Comparison of ENCODE assay signal across 1 cellular context in the genomic region with DNA sequence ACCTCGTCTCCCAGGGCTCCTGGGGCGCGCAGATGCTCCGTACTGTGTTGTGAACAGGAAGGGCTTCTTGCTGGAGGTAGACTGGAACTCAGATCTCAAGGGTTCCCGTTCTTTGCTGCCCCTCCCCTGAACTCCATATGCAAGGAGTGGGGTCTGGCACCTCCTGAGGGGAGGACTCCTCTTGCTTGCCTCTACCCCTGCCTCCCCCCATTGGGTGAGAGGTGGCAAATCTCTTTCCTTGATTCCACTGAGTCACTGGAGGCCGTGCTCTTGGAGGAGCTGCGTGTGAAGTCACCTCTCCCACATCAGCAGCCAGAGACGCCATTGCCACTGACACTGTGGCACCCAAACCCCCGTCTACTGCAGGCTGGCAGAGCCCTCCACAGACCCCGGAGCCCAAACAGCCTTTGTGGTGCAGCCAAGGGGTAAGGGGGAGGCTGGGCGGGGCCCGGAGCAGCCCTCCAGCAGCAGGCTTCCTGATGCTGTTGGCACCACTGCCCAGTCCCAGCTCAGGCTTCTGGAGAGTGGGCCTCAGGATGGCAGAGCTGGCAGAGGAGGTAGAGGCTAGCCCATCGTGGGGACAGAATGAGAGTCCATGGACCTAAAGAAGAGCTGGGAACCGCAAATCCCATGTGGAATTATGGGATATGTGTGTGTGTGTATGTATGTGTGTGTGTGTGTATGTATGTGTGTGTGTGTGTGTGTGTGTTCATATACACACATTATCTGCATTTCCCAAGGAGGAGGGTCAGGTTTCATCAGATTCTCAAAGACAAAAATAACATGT.
TF ChIP-seq lines count a peak whose summit lies in the region.

No MANE protein-coding gene starts in this region.

TF ChIP-seq in HepG2, 621 proteins besides CTCF, POLR2A, EP300 and RAD21 (continued from another document):
- no peak for TF ChIP-seq GPBP1L1 (CRISPR knock-in tag; IDR thresholded peaks at IDR 0.05)
- no peak for TF ChIP-seq HHEX (CRISPR knock-in tag; IDR thresholded peaks at IDR 0.05)
- TF ChIP-seq SMYD3 (CRISPR knock-in tag; IDR thresholded peaks at IDR 0.05) = no peak
